Comparison of ENCODE assay signal across 2 cellular contexts in genomic region chr1:228100822-228101613, GRCh38.
A peak's percentile ranks its signal among the peaks of the same experiment; 100 is the strongest.
TF ChIP-seq lines count a peak whose summit lies in the region.

No MANE protein-coding gene starts in this region.

TF ChIP-seq in HepG2, 621 proteins besides CTCF, POLR2A, EP300 and RAD21:
- TF ChIP-seq RBM22 (optimal IDR thresholded peaks at IDR 0.05; ENCODE audit: low read length), result peak; percentile 95
- TF ChIP-seq AGO2 (optimal IDR thresholded peaks at IDR 0.05; ENCODE audit: low read depth, low read length), result peak; percentile 85
- no peak for TF ChIP-seq REL (CRISPR knock-in tag; conservative IDR thresholded peaks at IDR 0.05)
- TF ChIP-seq ZNF30 (CRISPR knock-in tag; IDR thresholded peaks at IDR 0.05), result no peak
- TF ChIP-seq HNRNPL (IDR thresholded peaks at IDR 0.05; ENCODE audit: low read depth, low read length), result 0 out of 2 replicates have a peak, but pooled peaks have one; percentile 42
- TF ChIP-seq SALL2 (CRISPR knock-in tag; IDR thresholded peaks at IDR 0.05), result 0 out of 2 replicates have a peak, but pooled peaks have one; percentile 26
- TF ChIP-seq ZNF766 (CRISPR knock-in tag; IDR thresholded peaks at IDR 0.05; ENCODE audit: borderline replicate concordance), result no peak
- TF ChIP-seq SYNCRIP (IDR thresholded peaks at IDR 0.05; ENCODE audit: insufficient read depth, low read depth, low read length), result no peak
- TF ChIP-seq XRCC5 (optimal IDR thresholded peaks at IDR 0.05; ENCODE audit: low read length), result no peak
- no peak for TF ChIP-seq NONO (IDR thresholded peaks at IDR 0.05)
- 0 out of 2 replicates have a peak, but pooled peaks have one; percentile 10 for TF ChIP-seq NONO (CRISPR knock-in tag; conservative IDR thresholded peaks at IDR 0.05)
- no peak for TF ChIP-seq ZNF260 (CRISPR knock-in tag; IDR thresholded peaks at IDR 0.05; ENCODE audit: borderline replicate concordance, low read depth)
- TF ChIP-seq AGO1 (IDR thresholded peaks at IDR 0.05; ENCODE audit: low read depth, low read length, poor library complexity, severe bottlenecking), result peak; percentile 66

TF ChIP-seq in WTC11, 78 proteins besides CTCF, POLR2A, EP300 and RAD21:
- TF ChIP-seq SMAD3 (CRISPR knock-in tag; IDR thresholded peaks at IDR 0.05; ENCODE audit: borderline replicate concordance) (no peak), ZSCAN18 (CRISPR knock-in tag; IDR thresholded peaks at IDR 0.05) (no peak), ZNF532 (CRISPR knock-in tag; IDR thresholded peaks at IDR 0.05; ENCODE audit: borderline replicate concordance) (no peak), FOXP1 (CRISPR knock-in tag; IDR thresholded peaks at IDR 0.05; ENCODE audit: borderline replicate concordance) (0 out of 2 replicates have a peak, but pooled peaks have one; percentile 24)
